ENCODE assay signal across 8 cellular contexts in the genomic region with DNA sequence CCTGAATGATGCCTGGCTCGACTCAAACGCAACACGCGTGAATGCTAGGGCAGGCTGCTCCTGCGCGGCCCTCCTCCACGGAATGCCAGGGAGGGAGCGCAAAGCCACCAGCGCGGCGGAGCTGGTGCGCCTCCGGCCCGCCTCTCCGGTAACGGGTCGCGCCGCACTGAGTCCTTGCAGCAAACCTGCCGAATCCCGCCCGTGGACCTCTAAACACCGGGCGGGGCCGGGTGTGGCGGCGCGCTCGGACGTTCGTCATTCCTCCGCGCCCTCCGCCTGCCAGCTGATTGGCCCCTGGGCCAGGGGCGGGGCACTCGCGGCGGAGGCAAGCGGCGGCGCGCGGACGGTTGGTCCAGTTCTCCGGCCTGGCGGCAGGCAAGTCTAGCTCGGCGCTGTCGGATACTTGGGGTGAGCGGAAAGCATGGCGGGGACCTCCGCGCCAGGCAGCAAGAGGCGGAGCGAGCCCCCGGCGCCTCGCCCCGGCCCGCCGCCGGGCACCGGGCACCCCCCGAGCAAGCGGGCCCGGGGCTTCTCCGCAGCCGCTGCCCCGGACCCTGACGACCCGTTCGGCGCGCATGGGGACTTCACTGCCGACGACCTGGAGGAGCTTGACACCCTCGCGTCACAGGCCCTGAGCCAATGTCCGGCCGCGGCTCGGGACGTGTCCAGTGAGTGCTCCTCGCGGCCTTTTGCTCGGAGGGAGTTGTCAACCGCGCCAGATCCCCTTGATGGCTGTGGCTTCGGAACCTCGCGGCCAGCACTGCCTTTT. TPM values are rescaled to one million over a fixed set of nuclear protein-coding genes. Genes with fewer than 3 reads are reported as not detected.
A peak's percentile ranks its signal among the peaks of the same experiment; 100 is the strongest.
DNase-seq lines count a peak whose midpoint lies in the region; ATAC-seq and TF ChIP-seq lines count a peak whose summit lies in the region.

A gene (plus strand): TSS at position 313 of the 769 bp plus-strand sequence. CDS start 109 bp downstream, at position 422.

- no peaks in the 10 kb centered on the region for H3K27me3 Mint-ChIP-seq in GM23338 (ENCODE audit: insufficient read depth, low read depth, poor library complexity)

- H3K27me3 ChIP-seq in GM23338 (ENCODE audit: insufficient read depth) (no peaks in the 10 kb centered on the region), SJSA1 (replicated peaks) (no peaks in the 10 kb centered on the region), neuron (ENCODE audit: insufficient read depth, low read length) (no peaks in the 10 kb centered on the region)

- H3K27ac ChIP-seq in GM23338 (ENCODE audit: low read depth) (peak within 1 kb of the TSS; percentile 78; the same call in 1 of the 2 replicates), SJSA1 (peak within 1 kb of the TSS; percentile 84)

- H3K36me3 Mint-ChIP-seq in GM23338 (ENCODE audit: low read depth), result peaks cover 41% of the 10 kb centered on the region

- peaks cover 26% of the 10 kb centered on the region for H3K4me1 Mint-ChIP-seq in GM23338

- H3K4me1 ChIP-seq in GM23338 (ENCODE audit: insufficient read depth) (peaks cover 16% of the 10 kb centered on the region; the same call in 1 of the 2 replicates), SJSA1 (replicated peaks) (peaks cover 23% of the 10 kb centered on the region), neuron (ENCODE audit: insufficient read depth, low read length) (peaks cover 24% of the 10 kb centered on the region)

- peak within 1 kb of the TSS; percentile 99 for H3K4me3 ChIP-seq in GM23338
- peak within 1 kb of the TSS; percentile 91 for H3K4me3 ChIP-seq in LNCaP clone FGC (ENCODE audit: low read depth, low read length)
- H3K4me3 ChIP-seq in SJSA1, result peak within 1 kb of the TSS; percentile 83
- peak within 1 kb of the TSS; percentile 58 to 96 for H3K4me3 ChIP-seq in foreskin fibroblast (ENCODE audit: low read depth in 1 of 2, low read length in 2 of 2)
- peak within 1 kb of the TSS; percentile 88 for H3K4me3 ChIP-seq in neuron (ENCODE audit: low read length)

- H3K9me3 Mint-ChIP-seq in GM23338, result no peaks in the 10 kb centered on the region

- H3K36me3 ChIP-seq in GM23338 (ENCODE audit: insufficient read depth), result peaks cover 19% of the 10 kb centered on the region
- H3K36me3 ChIP-seq in SJSA1, result peaks cover 66% of the 10 kb centered on the region
- H3K36me3 ChIP-seq in neuron (ENCODE audit: insufficient read depth, low read length), result peaks cover 31% of the 10 kb centered on the region

- no peaks in the 10 kb centered on the region for H3K9me2 ChIP-seq in GM23338 (ENCODE audit: insufficient read depth)

- peaks cover 52% of the 10 kb centered on the region for H3F3A ChIP-seq in GM23338 (replicated peaks; ENCODE audit: low read depth)

- H3K79me2 ChIP-seq in GM23338 (replicated peaks; ENCODE audit: insufficient read depth), result peaks cover 38% of the 10 kb centered on the region

- no peaks in the 10 kb centered on the region for H3K9me3 ChIP-seq in SJSA1 (replicated peaks)
- no peaks in the 10 kb centered on the region for H3K9me3 ChIP-seq in neuron (ENCODE audit: low read length)

- H3K4me2 ChIP-seq in GM23338, result peak within 1 kb of the TSS; percentile 99

- H4K20me1 ChIP-seq in GM23338 (replicated peaks; ENCODE audit: insufficient read depth), result peaks cover 27% of the 10 kb centered on the region

- DNase-seq in ELR (ENCODE audit: low read depth) (peak; percentile 92), GM23338 (ENCODE audit: low spot score) (peak; percentile 97), LNCaP clone FGC (ENCODE audit: low read depth) (peak; percentile 42), SJSA1 (ENCODE audit: low read depth in 1 of 2, low spot score in 2 of 2) (peak; percentile 81 to 88), foreskin fibroblast (peak; percentile 83 to 96), stromal cell of bone marrow (ENCODE audit: low read depth) (peak; percentile 77)
- peak; percentile 75 for DNase-seq in activated gamma-delta T cell treated with anti-CD3 and anti-CD28 coated beads, Interleukin-2, amount 50 U/mL, for 16 hours (ENCODE audit: low read depth)

- H3K4me3 Mint-ChIP-seq in GM23338, result peak within 1 kb of the TSS; percentile 94

- H3K27ac Mint-ChIP-seq in GM23338, result peak within 1 kb of the TSS; percentile 95

- H2AFZ ChIP-seq in GM23338 (peak within 1 kb of the TSS; percentile 97), neuron (ENCODE audit: low read depth, low read length) (peak within 1 kb of the TSS; percentile 50)

- ATAC-seq in GM23338, result peak; percentile 96

- TF ChIP-seq CTCF in GM23338 (conservative IDR thresholded peaks at IDR 0.05; ENCODE audit: low read depth in 2 of 2) (no peak), LNCaP clone FGC (IDR thresholded peaks at IDR 0.05; ENCODE audit: control insufficient read depth, extremely low read depth, insufficient read depth) (no peak), foreskin fibroblast (IDR thresholded peaks at IDR 0.05; ENCODE audit: low read depth, low read length) (no peak)

TF ChIP-seq in GM23338, 12 proteins besides CTCF, POLR2A, EP300 and RAD21 (continues in another document):
- TF ChIP-seq, protein P1, sequence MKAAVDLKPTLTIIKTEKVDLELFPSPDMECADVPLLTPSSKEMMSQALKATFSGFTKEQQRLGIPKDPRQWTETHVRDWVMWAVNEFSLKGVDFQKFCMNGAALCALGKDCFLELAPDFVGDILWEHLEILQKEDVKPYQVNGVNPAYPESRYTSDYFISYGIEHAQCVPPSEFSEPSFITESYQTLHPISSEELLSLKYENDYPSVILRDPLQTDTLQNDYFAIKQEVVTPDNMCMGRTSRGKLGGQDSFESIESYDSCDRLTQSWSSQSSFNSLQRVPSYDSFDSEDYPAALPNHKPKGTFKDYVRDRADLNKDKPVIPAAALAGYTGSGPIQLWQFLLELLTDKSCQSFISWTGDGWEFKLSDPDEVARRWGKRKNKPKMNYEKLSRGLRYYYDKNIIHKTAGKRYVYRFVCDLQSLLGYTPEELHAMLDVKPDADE (IDR thresholded peaks at IDR 0.05), result peak; percentile 72; the same call in 1 of the 2 replicates
- TF ChIP-seq, protein P2, sequence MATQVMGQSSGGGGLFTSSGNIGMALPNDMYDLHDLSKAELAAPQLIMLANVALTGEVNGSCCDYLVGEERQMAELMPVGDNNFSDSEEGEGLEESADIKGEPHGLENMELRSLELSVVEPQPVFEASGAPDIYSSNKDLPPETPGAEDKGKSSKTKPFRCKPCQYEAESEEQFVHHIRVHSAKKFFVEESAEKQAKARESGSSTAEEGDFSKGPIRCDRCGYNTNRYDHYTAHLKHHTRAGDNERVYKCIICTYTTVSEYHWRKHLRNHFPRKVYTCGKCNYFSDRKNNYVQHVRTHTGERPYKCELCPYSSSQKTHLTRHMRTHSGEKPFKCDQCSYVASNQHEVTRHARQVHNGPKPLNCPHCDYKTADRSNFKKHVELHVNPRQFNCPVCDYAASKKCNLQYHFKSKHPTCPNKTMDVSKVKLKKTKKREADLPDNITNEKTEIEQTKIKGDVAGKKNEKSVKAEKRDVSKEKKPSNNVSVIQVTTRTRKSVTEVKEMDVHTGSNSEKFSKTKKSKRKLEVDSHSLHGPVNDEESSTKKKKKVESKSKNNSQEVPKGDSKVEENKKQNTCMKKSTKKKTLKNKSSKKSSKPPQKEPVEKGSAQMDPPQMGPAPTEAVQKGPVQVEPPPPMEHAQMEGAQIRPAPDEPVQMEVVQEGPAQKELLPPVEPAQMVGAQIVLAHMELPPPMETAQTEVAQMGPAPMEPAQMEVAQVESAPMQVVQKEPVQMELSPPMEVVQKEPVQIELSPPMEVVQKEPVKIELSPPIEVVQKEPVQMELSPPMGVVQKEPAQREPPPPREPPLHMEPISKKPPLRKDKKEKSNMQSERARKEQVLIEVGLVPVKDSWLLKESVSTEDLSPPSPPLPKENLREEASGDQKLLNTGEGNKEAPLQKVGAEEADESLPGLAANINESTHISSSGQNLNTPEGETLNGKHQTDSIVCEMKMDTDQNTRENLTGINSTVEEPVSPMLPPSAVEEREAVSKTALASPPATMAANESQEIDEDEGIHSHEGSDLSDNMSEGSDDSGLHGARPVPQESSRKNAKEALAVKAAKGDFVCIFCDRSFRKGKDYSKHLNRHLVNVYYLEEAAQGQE (IDR thresholded peaks at IDR 0.05; ENCODE audit: unreplicated experiment), result peak; percentile 19
- TF ChIP-seq NANOG (IDR thresholded peaks at IDR 0.05; ENCODE audit: borderline replicate concordance), result no peak

RNA-seq across cellular contexts. Expression of the gene that starts here (rescaled TPM):
- total RNA-seq in GM23338 (2014; rRNA removed; shearing (Covaris generic)), result 17.3 and 17.6 TPM in 2 replicates
- polyA plus RNA-seq in GM23338 (2016; fragmentation: Nextera tagmentation; extraction: Ambion mirVana), result 5.8 and 6.1 TPM in 2 replicates
- total RNA-seq in SJSA1 (2014; rRNA removed; shearing (Covaris generic)), result 4.1 and 9.7 TPM in 2 replicates

Comparison
In these comparisons a context has a peak if more than half of its experiments do, and no peak if none do; other contexts are left out.
1. Peak in every context shown above with its lines: DNase-seq, ATAC-seq, H3K4me3 ChIP-seq and H3K27ac ChIP-seq.
2. DNase-seq: peak in every context shown above with its lines; median percentile 97 in GM23338; 92 in ELR; 90 in foreskin fibroblast; 84 in SJSA1; 77 in stromal cell of bone marrow; 75 in activated gamma-delta T cell treated with anti-CD3 and anti-CD28 coated beads, Interleukin-2, amount 50 U/mL, for 16 hours; 42 in LNCaP clone FGC.